1 cellular context compared by ENCODE assay signal in the genomic region with DNA sequence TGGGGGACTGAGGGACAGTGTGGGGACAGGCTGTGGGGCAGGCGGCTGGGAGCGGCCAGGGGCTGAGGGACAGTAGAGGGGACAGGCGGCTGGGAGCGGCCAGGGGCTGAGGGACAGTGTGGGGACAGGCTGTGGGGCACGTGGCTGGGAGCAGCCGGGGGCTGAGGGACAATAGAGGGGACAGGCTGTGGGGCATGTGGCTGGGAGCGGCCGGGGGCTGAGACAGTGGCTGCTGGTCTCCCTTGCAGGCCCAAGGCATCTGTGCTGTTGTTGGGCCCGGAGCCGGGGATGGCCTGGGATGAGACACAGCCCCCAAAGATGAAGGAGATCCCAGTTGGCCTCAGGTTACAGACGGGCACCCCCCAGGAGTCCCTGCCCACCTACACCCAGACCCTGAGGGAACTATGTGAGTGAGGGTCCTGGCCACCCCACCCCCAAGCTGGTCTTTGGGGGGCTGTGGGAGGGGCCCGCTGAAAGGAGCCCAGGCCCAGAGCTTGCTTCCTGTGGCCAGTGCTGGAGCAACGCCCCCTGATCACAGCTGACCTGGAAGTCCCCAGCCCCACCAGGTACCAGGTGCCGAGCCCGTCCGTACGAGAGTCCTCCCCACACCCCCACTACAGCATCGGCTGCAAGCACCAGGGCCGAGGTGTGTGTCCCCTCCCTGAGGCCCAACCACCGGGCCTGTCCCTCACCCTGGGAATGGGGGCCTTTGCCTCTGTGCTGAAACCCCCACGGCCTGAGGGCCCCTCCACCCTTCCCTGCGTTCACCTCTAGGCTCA.
TF ChIP-seq lines count a peak whose summit lies in the region.

No MANE protein-coding gene starts in this region.

TF ChIP-seq in HCT116, 20 proteins besides CTCF, POLR2A, EP300 and RAD21:
- TF ChIP-seq SP1 (IDR thresholded peaks at IDR 0.05; ENCODE audit: low read depth) (no peak), JUND (IDR thresholded peaks at IDR 0.05) (no peak), POLR2AphosphoS5 (IDR thresholded peaks at IDR 0.05; ENCODE audit: low read depth, low read length) (no peak), EZH2phosphoT487 (IDR thresholded peaks at IDR 0.05; ENCODE audit: borderline replicate concordance) (no peak), ZFX (IDR thresholded peaks at IDR 0.05) (no peak)
- TF ChIP-seq, protein P1, sequence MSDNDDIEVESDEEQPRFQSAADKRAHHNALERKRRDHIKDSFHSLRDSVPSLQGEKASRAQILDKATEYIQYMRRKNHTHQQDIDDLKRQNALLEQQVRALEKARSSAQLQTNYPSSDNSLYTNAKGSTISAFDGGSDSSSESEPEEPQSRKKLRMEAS (IDR thresholded peaks at IDR 0.05), result no peak
- TF ChIP-seq, protein P2, sequence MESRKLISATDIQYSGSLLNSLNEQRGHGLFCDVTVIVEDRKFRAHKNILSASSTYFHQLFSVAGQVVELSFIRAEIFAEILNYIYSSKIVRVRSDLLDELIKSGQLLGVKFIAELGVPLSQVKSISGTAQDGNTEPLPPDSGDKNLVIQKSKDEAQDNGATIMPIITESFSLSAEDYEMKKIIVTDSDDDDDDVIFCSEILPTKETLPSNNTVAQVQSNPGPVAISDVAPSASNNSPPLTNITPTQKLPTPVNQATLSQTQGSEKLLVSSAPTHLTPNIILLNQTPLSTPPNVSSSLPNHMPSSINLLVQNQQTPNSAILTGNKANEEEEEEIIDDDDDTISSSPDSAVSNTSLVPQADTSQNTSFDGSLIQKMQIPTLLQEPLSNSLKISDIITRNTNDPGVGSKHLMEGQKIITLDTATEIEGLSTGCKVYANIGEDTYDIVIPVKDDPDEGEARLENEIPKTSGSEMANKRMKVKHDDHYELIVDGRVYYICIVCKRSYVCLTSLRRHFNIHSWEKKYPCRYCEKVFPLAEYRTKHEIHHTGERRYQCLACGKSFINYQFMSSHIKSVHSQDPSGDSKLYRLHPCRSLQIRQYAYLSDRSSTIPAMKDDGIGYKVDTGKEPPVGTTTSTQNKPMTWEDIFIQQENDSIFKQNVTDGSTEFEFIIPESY (IDR thresholded peaks at IDR 0.05; ENCODE audit: extremely low read depth, insufficient replicate concordance, low read length), result no peak
